Comparison of ENCODE assay signal across 8 cellular contexts in the genomic region with DNA sequence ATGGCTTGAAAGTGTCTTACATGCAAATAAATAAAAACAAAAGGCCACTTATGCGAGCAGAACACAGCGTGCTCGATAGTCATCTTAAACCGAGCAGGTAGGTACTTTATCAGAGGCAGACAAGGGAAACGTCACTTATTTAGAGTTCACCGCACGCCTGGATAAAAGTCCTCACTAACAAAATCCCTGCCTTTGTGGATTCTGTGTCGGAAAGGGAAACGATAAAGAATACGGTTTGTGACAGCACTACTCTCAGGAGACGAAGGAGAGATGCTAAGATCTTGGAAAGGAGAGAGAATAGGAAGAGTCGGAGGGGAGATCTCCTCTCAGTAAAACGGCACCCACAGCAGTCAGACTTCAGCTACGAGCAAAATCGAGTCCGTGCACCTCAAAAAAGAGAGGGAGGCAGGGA. TPM values are rescaled to one million over a fixed set of nuclear protein-coding genes. Genes with fewer than 3 reads are reported as not detected.
DNase-seq lines count a peak whose midpoint lies in the region; ATAC-seq and TF ChIP-seq lines count a peak whose summit lies in the region.

No MANE protein-coding gene starts in this region.

- no peak for TF ChIP-seq POLR2A in esophagus muscularis mucosa (IDR thresholded peaks at IDR 0.05; ENCODE audit: low read depth)

- H3K9me3 ChIP-seq in esophagus muscularis mucosa = no peaks in the 10 kb centered on the region

- peak overlapping the region; percentile 95 to 97 for H3K4me3 Mint-ChIP-seq in activated T-cell treated with anti-CD3 and anti-CD28 coated beads, Interleukin-2, amount 50 U/mL, for 72 hours
- H3K4me3 Mint-ChIP-seq in nephron = peak overlapping the region; percentile 87 to 92 (median 92)

- H3K27me3 ChIP-seq in esophagus muscularis mucosa = no peaks in the 10 kb centered on the region

- peak; percentile 3 for ATAC-seq in activated T-cell treated with anti-CD3 and anti-CD28 coated beads, Interleukin-2, amount 50 U/mL, for 72 hours (replicated peaks in 1 of 2)
- ATAC-seq in HG02981 (IDR thresholded peaks at IDR 0.05; ENCODE audit: unreplicated experiment) = peak; percentile 3

- H3K4me1 Mint-ChIP-seq in activated T-cell treated with anti-CD3 and anti-CD28 coated beads, Interleukin-2, amount 50 U/mL, for 72 hours (ENCODE audit: low read depth) = peaks cover 37% of the 10 kb centered on the region
- H3K4me1 Mint-ChIP-seq in nephron = peaks cover 34% of the 10 kb centered on the region

- peak in 1 of 2 donors; percentile 10 for DNase-seq in activated T-cell treated with anti-CD3 and anti-CD28 coated beads, Interleukin-2, amount 50 U/mL, for 72 hours
- DNase-seq in activated T-cell treated with anti-CD3 and anti-CD28 coated beads, Interleukin-2, amount 50 U/mL, for 1 hour = no peak
- peak; percentile 26 for DNase-seq in SK-N-DZ (ENCODE audit: low spot score)
- no peak for DNase-seq in esophagus muscularis mucosa (ENCODE audit: extremely low spot score)
- no peak for DNase-seq in GOT3 (lab: John Stamatoyannopoulos, UW)
- DNase-seq in activated CD8-positive, alpha-beta memory T cell treated with anti-CD3 and anti-CD28 coated beads, Interleukin-2, amount 50 U/mL, for 4 hours = no peak

- H3K36me3 ChIP-seq in esophagus muscularis mucosa = peaks cover 0 to 30% (median 8%) of the 10 kb centered on the region in 4 donors

- H3K27ac ChIP-seq in esophagus muscularis mucosa (replicated peaks in 1 of 4) = peak overlapping the region; percentile 85 to 88 (median 88)

- intact Hi-C loops in esophagus muscularis mucosa (cut with DNase I) = no loop called here

- peaks cover 14 to 27% (median 25%) of the 10 kb centered on the region in 4 donors for H3K4me1 ChIP-seq in esophagus muscularis mucosa

- TF ChIP-seq EP300 in esophagus muscularis mucosa (IDR thresholded peaks at IDR 0.05) = no peak

- H3K27me3 Mint-ChIP-seq in activated T-cell treated with anti-CD3 and anti-CD28 coated beads, Interleukin-2, amount 50 U/mL, for 72 hours (ENCODE audit: low read depth) = no peaks in the 10 kb centered on the region
- H3K27me3 Mint-ChIP-seq in nephron (ENCODE audit: low read depth) = no peaks in the 10 kb centered on the region

- WGBS in esophagus muscularis mucosa = under 1% methylated on average over 16 of the region's 16 CpGs

- TF ChIP-seq CTCF in esophagus muscularis mucosa (IDR thresholded peaks at IDR 0.05) = no peak
- TF ChIP-seq CTCF in nephron (IDR thresholded peaks at IDR 0.05; ENCODE audit: unreplicated experiment in 3 of 3) = no peak

- peaks cover 5 to 7% of the 10 kb centered on the region in 2 donors for H3K36me3 Mint-ChIP-seq in activated T-cell treated with anti-CD3 and anti-CD28 coated beads, Interleukin-2, amount 50 U/mL, for 72 hours (ENCODE audit: insufficient read depth in 2 of 2)
- H3K36me3 Mint-ChIP-seq in nephron (ENCODE audit: low read depth) = peaks cover 29% of the 10 kb centered on the region

- peak overlapping the region; percentile 97 for H3K27ac Mint-ChIP-seq in activated T-cell treated with anti-CD3 and anti-CD28 coated beads, Interleukin-2, amount 50 U/mL, for 72 hours
- peak overlapping the region; percentile 61 to 87 (median 85) for H3K27ac Mint-ChIP-seq in nephron

- no peaks in the 10 kb centered on the region for H3K9me3 Mint-ChIP-seq in activated T-cell treated with anti-CD3 and anti-CD28 coated beads, Interleukin-2, amount 50 U/mL, for 72 hours
- no peaks in the 10 kb centered on the region for H3K9me3 Mint-ChIP-seq in nephron

- peak overlapping the region; percentile 80 to 99 (median 92) for H3K4me3 ChIP-seq in esophagus muscularis mucosa

RNA-seq across cellular contexts. Expression of gene RCBTB1, which starts 0.6 kb away (rescaled TPM):
- 10 to 100 TPM; 23.8 to 26.9 TPM for total RNA-seq in activated T-cell treated with anti-CD3 and anti-CD28 coated beads, Interleukin-2, amount 50 U/mL, for 72 hours
- 38.6 and 45.3 TPM in 2 replicates for polyA plus RNA-seq in SK-N-DZ (2014; cell fraction: cytosol; rRNA removed)
- 39.3 and 48.8 TPM in 2 replicates for polyA plus RNA-seq in SK-N-DZ (2014; cell fraction: nucleus; rRNA removed)
- total RNA-seq in esophagus muscularis mucosa = 10 to 100 TPM; 11.1 to 14.7 (median 12.3) TPM

RNA-seq across cellular contexts. Expression of gene ARL11, which starts 43.5 kb away (rescaled TPM):
- under 1 TPM; 0.35 to 0.65 TPM for total RNA-seq in activated T-cell treated with anti-CD3 and anti-CD28 coated beads, Interleukin-2, amount 50 U/mL, for 72 hours
- 0.03 and 0.45 TPM in 2 replicates for polyA plus RNA-seq in SK-N-DZ (2014; cell fraction: cytosol; rRNA removed)
- 0.11 TPM in 1 of 2 replicates, not detected in the other for polyA plus RNA-seq in SK-N-DZ (2014; cell fraction: nucleus; rRNA removed)
- under 1 TPM; 0.13 to 0.83 (median 0.35) TPM for total RNA-seq in esophagus muscularis mucosa
